In genomic region chr10:88089498-88089897, GRCh38 we compare ENCODE assay signal across 16 cellular contexts.
DNase-seq lines count a peak whose midpoint lies in the region; ATAC-seq and TF ChIP-seq lines count a peak whose summit lies in the region.
"Had no signal": no experiment of that assay in that cellular context is flagged by ENCODE, and none has a peak within 500 bp of the region (broad histone marks: within the 10 kb centered on the region; RNA-seq: fewer than 3 reads in every experiment).

No MANE protein-coding gene starts in this region.

- peak overlapping the region; percentile 89 to 90 for H3K27ac Mint-ChIP-seq in natural killer cell

- DNase-seq in DMS 273 (lab: John Stamatoyannopoulos, UW; ENCODE audit: unreplicated experiment) (peak; percentile 54), DMS 273 treated with DMSO at 0.1 percent for 48 hours (lab: John Stamatoyannopoulos, UW) (no peak), NCI-H2029 (lab: John Stamatoyannopoulos, UW) (peak; percentile 90), cerebellar cortex (ENCODE audit: low spot score) (peak; percentile 25), natural killer cell (no peak), NCI-H2107 treated with DMSO at 0.1 percent for 48 hours (lab: John Stamatoyannopoulos, UW; ENCODE audit: unreplicated experiment) (no peak), HPDE6-E6E7 (ENCODE audit: extremely low spot score) (no peak)
- DNase-seq in stimulated activated CD8-positive, alpha-beta memory T cell treated with anti-CD3 and anti-CD28 coated beads, Interleukin-4, amount 100 ng/mL, for 48 hours = no peak
- DNase-seq: activated CD4-positive, CD25-positive, alpha-beta regulatory T cell treated with anti-CD3 and anti-CD28 coated beads, Interleukin-2, amount 50 U/mL, for 72 hours; activated T-cell treated with anti-CD3 and anti-CD28 coated beads for 4 hours; heart right ventricle; NCI-H2227 treated with DMSO at 0.1 percent for 48 hours; spleen; T-helper 1 cell had no signal

- no peak for ATAC-seq in natural killer cell
- ATAC-seq: K562 had no signal

- H3K9me3 Mint-ChIP-seq in natural killer cell = peaks cover 0 to 3% of the 10 kb centered on the region in 2 donors

- H3K27me3 Mint-ChIP-seq in natural killer cell (ENCODE audit: low read depth in 2 of 2) = peaks cover 0 to 16% of the 10 kb centered on the region in 2 donors

- no peak overlapping the region for H3K4me3 Mint-ChIP-seq in natural killer cell
- H3K4me3 Mint-ChIP-seq: CD14-positive monocyte had no signal

- no peaks in the 10 kb centered on the region for H3K36me3 Mint-ChIP-seq in natural killer cell
- H3K36me3 Mint-ChIP-seq: CD14-positive monocyte had no signal

- intact Hi-C loops in natural killer cell (cut with micrococcal nuclease) = no loop called here

- no peak for TF ChIP-seq CTCF in natural killer cell (IDR thresholded peaks at IDR 0.05)

- H3K4me1 Mint-ChIP-seq in natural killer cell = peaks cover 55 to 62% of the 10 kb centered on the region in 2 donors

Comparison
In these comparisons a context has a peak if more than half of its experiments do, and no peak if none do; other contexts are left out.
1. DNase-seq: peak in DMS 273 (single experiment), NCI-H2029 (single experiment) and cerebellar cortex (single experiment); none in DMS 273 treated with DMSO at 0.1 percent for 48 hours (single experiment), natural killer cell (single experiment), NCI-H2107 treated with DMSO at 0.1 percent for 48 hours (single experiment), stimulated activated CD8-positive, alpha-beta memory T cell treated with anti-CD3 and anti-CD28 coated beads, Interleukin-4, amount 100 ng/mL, for 48 hours (single experiment) and HPDE6-E6E7 (single experiment).